Comparison of ENCODE assay signal across 8 cellular contexts in genomic region chr12:7369274-7369729, GRCh38.
DNase-seq lines count a peak whose midpoint lies in the region; ATAC-seq lines count a peak whose summit lies in the region.

No MANE protein-coding gene starts in this region.

- no peak overlapping the region for H3K27ac ChIP-seq in effector memory CD4-positive, alpha-beta T cell (ENCODE audit: insufficient read depth, low read length, poor library complexity, severe bottlenecking)

- no peaks in the 10 kb centered on the region for H3K27me3 ChIP-seq in effector memory CD4-positive, alpha-beta T cell (replicated peaks; ENCODE audit: control insufficient read depth, insufficient read depth, low read length, poor library complexity, severe bottlenecking)

- H3K4me3 ChIP-seq in effector memory CD4-positive, alpha-beta T cell (ENCODE audit: insufficient read depth, low read depth, low read length, poor library complexity, severe bottlenecking) = no peak overlapping the region

- no peaks in the 10 kb centered on the region for H3K9me3 ChIP-seq in effector memory CD4-positive, alpha-beta T cell (ENCODE audit: control insufficient read depth, low read length)

- ATAC-seq in HG02623 (IDR thresholded peaks at IDR 0.05; ENCODE audit: unreplicated experiment) (peak; percentile 74), GM21423 (IDR thresholded peaks at IDR 0.05; ENCODE audit: unreplicated experiment) (no peak), HG03520 (IDR thresholded peaks at IDR 0.05; ENCODE audit: unreplicated experiment) (no peak)

- H3K4me1 ChIP-seq in effector memory CD4-positive, alpha-beta T cell (ENCODE audit: control insufficient read depth, insufficient read depth, low read length, poor library complexity, severe bottlenecking) = no peaks in the 10 kb centered on the region

- no peaks in the 10 kb centered on the region for H3K36me3 ChIP-seq in effector memory CD4-positive, alpha-beta T cell (ENCODE audit: control insufficient read depth, insufficient read depth, low read length)

- peak; percentile 80 for DNase-seq in ELR (ENCODE audit: low read depth)
- peak; percentile 88 for DNase-seq in RKO (ENCODE audit: low spot score)
- DNase-seq in kidney tubule cell (ENCODE audit: low spot score) = peak; percentile 22
- no peak for DNase-seq in effector memory CD4-positive, alpha-beta T cell
- DNase-seq in stimulated activated naive CD4-positive, alpha-beta T cell (lab: John Stamatoyannopoulos, UW) = no peak

Comparison
In these comparisons a context has a peak if more than half of its experiments do, and no peak if none do; other contexts are left out.
1. DNase-seq: peak in ELR (single experiment), RKO (single experiment) and kidney tubule cell (single experiment); none in effector memory CD4-positive, alpha-beta T cell (0 of 3) and stimulated activated naive CD4-positive, alpha-beta T cell (0 of 6).